ENCODE assay signal across 8 cellular contexts in the genomic region with DNA sequence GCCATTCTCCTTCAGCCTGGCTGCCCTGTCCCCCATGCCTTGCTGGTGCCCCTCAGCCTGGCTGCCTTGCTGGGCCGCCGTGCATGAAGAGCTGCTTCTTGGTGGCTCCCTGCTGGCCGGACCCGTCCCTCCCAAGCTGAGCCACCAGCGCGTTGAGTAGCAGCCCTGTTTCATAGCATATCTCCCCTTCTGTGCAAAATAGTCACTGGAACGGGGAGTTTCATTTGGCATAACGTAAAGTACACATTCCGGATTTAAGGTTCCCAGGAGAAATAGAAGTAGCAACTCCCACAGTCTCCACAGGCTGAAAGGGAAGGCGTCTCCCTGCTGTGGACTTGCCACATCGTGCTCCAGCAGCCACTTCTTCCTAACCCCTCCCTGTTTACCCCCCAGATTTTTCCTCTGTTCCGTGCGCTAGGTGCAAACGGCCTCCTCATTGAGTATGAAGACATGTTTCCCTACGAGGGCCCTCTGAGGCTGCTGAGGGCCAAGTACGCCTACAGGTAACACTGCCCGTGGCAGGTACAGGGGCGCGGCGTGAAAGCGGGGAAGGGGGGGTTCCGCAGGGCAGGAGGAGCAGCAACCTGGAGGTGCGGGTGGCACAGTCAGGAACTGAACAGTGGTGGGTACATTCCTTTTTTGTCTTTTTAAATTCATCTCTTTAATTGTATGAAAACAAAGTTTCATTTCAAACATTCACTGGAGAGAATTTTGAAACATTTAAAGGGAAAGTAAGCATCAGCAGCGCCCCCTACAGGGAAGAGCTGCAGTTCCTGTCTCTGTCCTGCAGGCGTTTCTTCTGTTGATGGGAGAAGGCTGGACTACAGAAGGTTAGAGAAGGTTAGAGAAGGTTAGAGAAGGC. TPM values are rescaled to one million over a fixed set of nuclear protein-coding genes. Genes with fewer than 3 reads are reported as not detected.
DNase-seq lines count a peak whose midpoint lies in the region; ATAC-seq and TF ChIP-seq lines count a peak whose summit lies in the region.

No MANE protein-coding gene starts in this region.

- H3K4me2 ChIP-seq in osteoblast (ENCODE audit: insufficient read depth, low read length), result peak overlapping the region; percentile 61

- H3K4me3 Mint-ChIP-seq in activated CD4-positive, alpha-beta T cell treated with anti-CD3 and anti-CD28 coated beads, Interleukin-2, amount 10 ng/mL, durations not matched to agents 24 days and 14 days, result no peak overlapping the region
- H3K4me3 Mint-ChIP-seq in effector memory CD8-positive, alpha-beta T cell, result no peak overlapping the region

- H3K9me3 Mint-ChIP-seq in activated CD4-positive, alpha-beta T cell treated with anti-CD3 and anti-CD28 coated beads, Interleukin-2, amount 10 ng/mL, durations not matched to agents 24 days and 14 days, result no peaks in the 10 kb centered on the region
- no peaks in the 10 kb centered on the region for H3K9me3 Mint-ChIP-seq in effector memory CD8-positive, alpha-beta T cell

- no peaks in the 10 kb centered on the region for H4K20me1 ChIP-seq in osteoblast (ENCODE audit: insufficient read depth, low read length)

- H3K36me3 ChIP-seq in osteoblast (ENCODE audit: insufficient read depth, low read length), result no peaks in the 10 kb centered on the region

- TF ChIP-seq CTCF in LNCaP clone FGC (IDR thresholded peaks at IDR 0.05; ENCODE audit: control insufficient read depth, extremely low read depth, insufficient read depth) (peak; percentile 42), osteoblast (IDR thresholded peaks at IDR 0.05; ENCODE audit: extremely low read depth, low read depth, low read length) (peak; percentile 86)

- H3K27me3 ChIP-seq in osteoblast (ENCODE audit: insufficient read depth, low read length), result no peaks in the 10 kb centered on the region

- H3K27me3 Mint-ChIP-seq in activated CD4-positive, alpha-beta T cell treated with anti-CD3 and anti-CD28 coated beads, Interleukin-2, amount 10 ng/mL, durations not matched to agents 24 days and 14 days, result no peaks in the 10 kb centered on the region
- H3K27me3 Mint-ChIP-seq in effector memory CD8-positive, alpha-beta T cell, result no peaks in the 10 kb centered on the region

- H3K4me1 ChIP-seq in osteoblast (ENCODE audit: insufficient read depth, low read length), result peaks cover 6% of the 10 kb centered on the region

- peak; percentile 58 for ATAC-seq in effector memory CD8-positive, alpha-beta T cell (replicated peaks)
- ATAC-seq in HG02970 (IDR thresholded peaks at IDR 0.05; ENCODE audit: low FRiP score, unreplicated experiment) (no peak), GM18498 (IDR thresholded peaks at IDR 0.05; ENCODE audit: unreplicated experiment) (no peak)

- peak overlapping the region; percentile 30 for H3K27ac Mint-ChIP-seq in activated CD4-positive, alpha-beta T cell treated with anti-CD3 and anti-CD28 coated beads, Interleukin-2, amount 10 ng/mL, durations not matched to agents 24 days and 14 days
- H3K27ac Mint-ChIP-seq in effector memory CD8-positive, alpha-beta T cell, result peak overlapping the region in 1 of 2 donors; percentile 7

- H3K4me1 Mint-ChIP-seq in activated CD4-positive, alpha-beta T cell treated with anti-CD3 and anti-CD28 coated beads, Interleukin-2, amount 10 ng/mL, durations not matched to agents 24 days and 14 days, result peaks cover 21% of the 10 kb centered on the region
- H3K4me1 Mint-ChIP-seq in effector memory CD8-positive, alpha-beta T cell (ENCODE audit: low read depth in 2 of 2), result peaks cover 11 to 22% of the 10 kb centered on the region in 2 donors

- H3K4me3 ChIP-seq in LNCaP clone FGC (ENCODE audit: low read depth, low read length) (no peak overlapping the region), osteoblast (ENCODE audit: insufficient read depth, low read length) (peak overlapping the region; percentile 63)

- DNase-seq in EL (peak; percentile 52), LNCaP clone FGC (ENCODE audit: low read depth) (no peak), osteoblast (ENCODE audit: insufficient read length, low spot score, missing footprints) (peak; percentile 95), NCI-H1105 (lab: John Stamatoyannopoulos, UW) (no peak)
- peak; percentile 88 for DNase-seq in activated CD4-positive, alpha-beta T cell treated with anti-CD3 and anti-CD28 coated beads, Interleukin-2, amount 10 ng/mL, durations not matched to agents 24 days and 14 days
- DNase-seq in effector memory CD8-positive, alpha-beta T cell, result peak; percentile 44 to 60 (median 52)

- peaks cover 49% of the 10 kb centered on the region for H3K36me3 Mint-ChIP-seq in activated CD4-positive, alpha-beta T cell treated with anti-CD3 and anti-CD28 coated beads, Interleukin-2, amount 10 ng/mL, durations not matched to agents 24 days and 14 days (ENCODE audit: low read depth)
- peaks cover 19% of the 10 kb centered on the region for H3K36me3 Mint-ChIP-seq in effector memory CD8-positive, alpha-beta T cell (ENCODE audit: insufficient read depth)

- H2AFZ ChIP-seq in osteoblast (ENCODE audit: low read length), result peak overlapping the region; percentile 37

- H3K9me3 ChIP-seq in osteoblast (ENCODE audit: low read depth, low read length), result peaks cover 2% of the 10 kb centered on the region

- H3K27ac ChIP-seq in osteoblast (ENCODE audit: low read depth, low read length), result no peak overlapping the region

- no peaks in the 10 kb centered on the region for H3K79me2 ChIP-seq in osteoblast (ENCODE audit: insufficient read depth, low read length)

- intact Hi-C loops in activated CD4-positive, alpha-beta T cell treated with anti-CD3 and anti-CD28 coated beads, Interleukin-2, amount 10 ng/mL, durations not matched to agents 24 days and 14 days (cut with micrococcal nuclease), result no loop called here

RNA-seq across cellular contexts. Expression of gene OGFOD3, which starts 5.8 kb away (rescaled TPM):
- 26.7 and 33.0 TPM in 2 replicates for total RNA-seq in activated CD4-positive, alpha-beta T cell treated with anti-CD3 and anti-CD28 coated beads, Interleukin-2, amount 10 ng/mL, durations not matched to agents 24 days and 14 days
- total RNA-seq in osteoblast, result 25.3 and 27.4 TPM in 2 replicates

RNA-seq across cellular contexts. Expression of gene HEXD, which starts 6.1 kb away (rescaled TPM):
- 33.1 and 36.0 TPM in 2 replicates for total RNA-seq in activated CD4-positive, alpha-beta T cell treated with anti-CD3 and anti-CD28 coated beads, Interleukin-2, amount 10 ng/mL, durations not matched to agents 24 days and 14 days
- 13.0 and 20.3 TPM in 2 replicates for total RNA-seq in osteoblast

RNA-seq across cellular contexts. Expression of gene CYBC1, which starts 26.3 kb away (rescaled TPM):
- total RNA-seq in activated CD4-positive, alpha-beta T cell treated with anti-CD3 and anti-CD28 coated beads, Interleukin-2, amount 10 ng/mL, durations not matched to agents 24 days and 14 days, result 256 and 268 TPM in 2 replicates
- 72.4 and 75.1 TPM in 2 replicates for total RNA-seq in osteoblast

RNA-seq across cellular contexts. Expression of gene NARF, which starts 34.3 kb away (rescaled TPM):
- total RNA-seq in activated CD4-positive, alpha-beta T cell treated with anti-CD3 and anti-CD28 coated beads, Interleukin-2, amount 10 ng/mL, durations not matched to agents 24 days and 14 days, result 99.7 and 101 TPM in 2 replicates
- 34.4 and 36.8 TPM in 2 replicates for total RNA-seq in osteoblast

RNA-seq across cellular contexts. Expression of gene UTS2R, which starts 52.7 kb away (rescaled TPM):
- 0.14 TPM in 1 of 2 replicates, not detected in the other for total RNA-seq in activated CD4-positive, alpha-beta T cell treated with anti-CD3 and anti-CD28 coated beads, Interleukin-2, amount 10 ng/mL, durations not matched to agents 24 days and 14 days
- not detected in 2 replicates for total RNA-seq in osteoblast

Comparison
In these comparisons a context has a peak if more than half of its experiments do, and no peak if none do; other contexts are left out.
1. DNase-seq: peak in EL (single experiment), activated CD4-positive, alpha-beta T cell treated with anti-CD3 and anti-CD28 coated beads, Interleukin-2, amount 10 ng/mL, durations not matched to agents 24 days and 14 days (single experiment), effector memory CD8-positive, alpha-beta T cell (3 of 3) and osteoblast (single experiment); none in LNCaP clone FGC (single experiment) and NCI-H1105 (single experiment).